9 cellular contexts compared by ENCODE assay signal in genomic region chr21:36699546-36700294, GRCh38. TPM values are rescaled to one million over a fixed set of nuclear protein-coding genes. Genes with fewer than 3 reads are reported as not detected.
DNase-seq lines count a peak whose midpoint lies in the region; ATAC-seq, FAIRE-seq and TF ChIP-seq lines count a peak whose summit lies in the region.
"Had no signal": no experiment of that assay in that cellular context is flagged by ENCODE, and none has a peak within 500 bp of the region (broad histone marks: within the 10 kb centered on the region; RNA-seq: fewer than 3 reads in every experiment).

No MANE protein-coding gene starts in this region.

- no peak for TF ChIP-seq CTCF in Caco-2 (IDR thresholded peaks at IDR 0.05; ENCODE audit: insufficient read depth in 1 of 2, low read depth in 1 of 2, low read length in 1 of 2, severe bottlenecking in 1 of 2, unreplicated experiment in 1 of 2)
- TF ChIP-seq CTCF in bronchial epithelial cell (IDR thresholded peaks at IDR 0.05; ENCODE audit: insufficient read depth, low read length, severe bottlenecking) = no peak
- TF ChIP-seq CTCF in osteoblast (IDR thresholded peaks at IDR 0.05; ENCODE audit: extremely low read depth, low read depth, low read length) = no peak

- peaks cover 7% of the 10 kb centered on the region for H3K4me1 Mint-ChIP-seq in Caco-2 (ENCODE audit: low read depth, unreplicated experiment)

- peak overlapping the region; percentile 84 for H3K4me2 ChIP-seq in osteoblast (ENCODE audit: insufficient read depth, low read length)

- no peak for FAIRE-seq in bronchial epithelial cell (lab: Jason Lieb, UNC)

- peak overlapping the region; percentile 70 for H2AFZ ChIP-seq in osteoblast (ENCODE audit: low read length)

- peaks cover 13% of the 10 kb centered on the region for H3K79me2 ChIP-seq in osteoblast (ENCODE audit: insufficient read depth, low read length)

- H3K27me3 ChIP-seq in Caco-2 (replicated peaks; ENCODE audit: control insufficient read depth, insufficient read depth, low read length) = no peaks in the 10 kb centered on the region
- peaks cover 100% of the 10 kb centered on the region for H3K27me3 ChIP-seq in HUES64 (ENCODE audit: insufficient read depth, low read length)
- H3K27me3 ChIP-seq in bronchial epithelial cell (ENCODE audit: control insufficient read depth, insufficient read depth, low read length) = peaks cover 69% of the 10 kb centered on the region
- peaks cover 24% of the 10 kb centered on the region for H3K27me3 ChIP-seq in osteoblast (ENCODE audit: insufficient read depth, low read length)

- H3K36me3 Mint-ChIP-seq in Caco-2 (ENCODE audit: insufficient read depth, unreplicated experiment) = no peaks in the 10 kb centered on the region

- H3K4me1 ChIP-seq in Caco-2 (no peaks in the 10 kb centered on the region), HUES64 (ENCODE audit: insufficient read depth, low read length) (peaks cover 31% of the 10 kb centered on the region), osteoblast (ENCODE audit: insufficient read depth, low read length) (no peaks in the 10 kb centered on the region)

- H3K9me3 ChIP-seq in Caco-2 (no peaks in the 10 kb centered on the region), HUES64 (ENCODE audit: insufficient read depth, low read depth, low read length) (no peaks in the 10 kb centered on the region), osteoblast (ENCODE audit: low read depth, low read length) (no peaks in the 10 kb centered on the region)

- peak overlapping the region; percentile 74 for H3K27ac Mint-ChIP-seq in Caco-2 (ENCODE audit: unreplicated experiment)

- no peaks in the 10 kb centered on the region for H3K27me3 Mint-ChIP-seq in Caco-2 (ENCODE audit: insufficient read depth, unreplicated experiment)

- no peaks in the 10 kb centered on the region for H3K9me3 Mint-ChIP-seq in Caco-2 (ENCODE audit: unreplicated experiment)

- no peak for ATAC-seq in HG02571 (IDR thresholded peaks at IDR 0.05; ENCODE audit: unreplicated experiment)

- no TSS peak for BruUV-seq in Caco-2 (replicated peaks; lab: Mats Ljungman, UMichigan)

- H3K36me3 ChIP-seq in Caco-2 (ENCODE audit: control insufficient read depth, insufficient read depth, low read length) (no peaks in the 10 kb centered on the region), HUES64 (ENCODE audit: insufficient read depth, low read length) (no peaks in the 10 kb centered on the region), bronchial epithelial cell (ENCODE audit: control insufficient read depth, insufficient read depth, low read length) (no peaks in the 10 kb centered on the region), osteoblast (ENCODE audit: insufficient read depth, low read length) (no peaks in the 10 kb centered on the region)

- H3K9ac ChIP-seq in HUES64 (ENCODE audit: low read depth, low read length) = 0 out of 2 replicates have a peak overlapping the region, but pooled peaks have one; percentile 17

- intact Hi-C loops in Caco-2 (cut with micrococcal nuclease; ENCODE audit: unreplicated experiment) = loop anchor here (2.0 kb wide), 1 partner anchor 47 kb away; no protein-coding TSS in a partner anchor

- H3K4me3 ChIP-seq in Caco-2 (ENCODE audit: low read depth, low read length) = peak overlapping the region; percentile 85
- peak overlapping the region; percentile 38 for H3K4me3 ChIP-seq in HUES64 (ENCODE audit: low read length)
- H3K4me3 ChIP-seq in bronchial epithelial cell (ENCODE audit: low read depth, low read length) = peak overlapping the region; percentile 38
- H3K4me3 ChIP-seq in osteoblast (ENCODE audit: insufficient read depth, low read length) = peak overlapping the region; percentile 77

- CTCF ChIA-PET in Caco-2 (lab: Charles Lee) (interaction anchor here (0.7 kb wide), 1 partner anchor 71 kb away, joined by 5 read pairs; no protein-coding TSS in a partner anchor), HEK293T (lab: Yijun Ruan, JAX) (interaction anchor here (1.4 kb wide), 1 partner anchor 155 kb away, joined by 4 read pairs; no protein-coding TSS in a partner anchor)

- peaks cover 7% of the 10 kb centered on the region for H4K20me1 ChIP-seq in osteoblast (ENCODE audit: insufficient read depth, low read length)

- H3K4me3 Mint-ChIP-seq in Caco-2 (ENCODE audit: unreplicated experiment) = peak overlapping the region; percentile 78

- POLR2A ChIA-PET in Caco-2 (lab: Charles Lee) (no interaction called here), HEK293T (lab: Yijun Ruan, JAX) (interaction anchor here (0.9 to 2.7 kb wide), 5 partner anchors 8 to 69 kb away, joined by 3 to 9 read pairs (median 4); no protein-coding TSS in a partner anchor)

- 1% methylated on average over 67 of the region's 67 CpGs for WGBS in HUES64

- DNase-seq in Caco-2 = peak in 1 of 2 experiments; percentile 32
- no peak for DNase-seq in bronchial epithelial cell (ENCODE audit: low read depth)
- peak; percentile 93 for DNase-seq in osteoblast (ENCODE audit: insufficient read length, low spot score, missing footprints)
- DNase-seq in hippocampal formation (lab: John Stamatoyannopoulos, UW) = no peak
- DNase-seq in HEK293T (ENCODE audit: extremely low spot score) = no peak
- no peak for DNase-seq in COLO829 (ENCODE audit: low spot score)

- H3K27ac ChIP-seq in HUES64 (ENCODE audit: low read depth, low read length) = no peak overlapping the region
- H3K27ac ChIP-seq in osteoblast (ENCODE audit: low read depth, low read length) = peak overlapping the region; percentile 37
- H3K27ac ChIP-seq: HL-60 had no signal

TF ChIP-seq in HEK293T, 16 proteins besides CTCF, POLR2A, EP300 and RAD21:
- TF ChIP-seq SP1 (IDR thresholded peaks at IDR 0.05) (no peak), L3MBTL2 (conservative IDR thresholded peaks at IDR 0.05) (no peak), NFRKB (IDR thresholded peaks at IDR 0.05) (no peak), BHLHE40 (IDR thresholded peaks at IDR 0.05; ENCODE audit: borderline replicate concordance) (no peak), FOXA1 (IDR thresholded peaks at IDR 0.05) (no peak), ELF4 (IDR thresholded peaks at IDR 0.05) (no peak), HDGF (IDR thresholded peaks at IDR 0.05; ENCODE audit: borderline replicate concordance) (no peak), CTBP1 (IDR thresholded peaks at IDR 0.05; ENCODE audit: borderline replicate concordance) (no peak), FOXM1 (IDR thresholded peaks at IDR 0.05; ENCODE audit: borderline replicate concordance) (no peak), TARDBP (IDR thresholded peaks at IDR 0.05) (no peak), FOXK2 (IDR thresholded peaks at IDR 0.05) (no peak), SUZ12 (IDR thresholded peaks at IDR 0.05) (no peak), ARNT (IDR thresholded peaks at IDR 0.05) (no peak), ZNF384 (IDR thresholded peaks at IDR 0.05) (no peak), LEF1 (IDR thresholded peaks at IDR 0.05; ENCODE audit: borderline replicate concordance) (no peak)
- TF ChIP-seq, protein P1, sequence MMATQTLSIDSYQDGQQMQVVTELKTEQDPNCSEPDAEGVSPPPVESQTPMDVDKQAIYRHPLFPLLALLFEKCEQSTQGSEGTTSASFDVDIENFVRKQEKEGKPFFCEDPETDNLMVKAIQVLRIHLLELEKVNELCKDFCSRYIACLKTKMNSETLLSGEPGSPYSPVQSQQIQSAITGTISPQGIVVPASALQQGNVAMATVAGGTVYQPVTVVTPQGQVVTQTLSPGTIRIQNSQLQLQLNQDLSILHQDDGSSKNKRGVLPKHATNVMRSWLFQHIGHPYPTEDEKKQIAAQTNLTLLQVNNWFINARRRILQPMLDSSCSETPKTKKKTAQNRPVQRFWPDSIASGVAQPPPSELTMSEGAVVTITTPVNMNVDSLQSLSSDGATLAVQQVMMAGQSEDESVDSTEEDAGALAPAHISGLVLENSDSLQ (IDR thresholded peaks at IDR 0.05) = no peak

RNA-seq across cellular contexts. Expression of gene SIM2, which starts 0.8 kb away (rescaled TPM):
- 9.4 and 11.5 TPM in 2 replicates for total RNA-seq in Caco-2 (2022)
- 0.10 TPM for polyA plus RNA-seq in HUES64 (2013, experiment 1 of 2)
- polyA plus RNA-seq in HUES64 (2013, experiment 2 of 2) = not detected
- 0.26 TPM in 2 replicates for total RNA-seq in bronchial epithelial cell
- 2.7 and 3.6 TPM in 2 replicates for total RNA-seq in osteoblast
